Comparison of ENCODE assay signal across 9 cellular contexts in the genomic region with DNA sequence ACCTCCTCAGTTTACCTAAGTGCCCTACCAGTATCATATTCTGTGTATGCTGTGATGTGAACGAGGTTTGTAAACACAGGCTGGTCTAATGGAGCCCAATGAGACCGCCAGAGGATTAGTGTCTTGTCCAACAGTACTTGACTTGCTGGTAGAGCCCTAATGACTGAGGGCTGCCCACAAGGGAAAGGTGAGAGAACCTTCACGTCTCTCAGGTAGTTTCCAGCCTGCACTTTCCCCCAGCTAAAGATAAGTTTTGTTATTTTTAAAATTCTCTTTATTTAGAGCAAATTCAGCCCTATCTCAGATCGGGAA. TPM values are rescaled to one million over a fixed set of nuclear protein-coding genes. Genes with fewer than 3 reads are reported as not detected.
A peak's percentile ranks its signal among the peaks of the same experiment; 100 is the strongest.
DNase-seq lines count a peak whose midpoint lies in the region; ATAC-seq, FAIRE-seq and TF ChIP-seq lines count a peak whose summit lies in the region.
"Had no signal": no experiment of that assay in that cellular context is flagged by ENCODE, and none has a peak within 500 bp of the region (broad histone marks: within the 10 kb centered on the region; RNA-seq: fewer than 3 reads in every experiment).

No MANE protein-coding gene starts in this region.

- peak; percentile 32 for ATAC-seq in HG03439 (IDR thresholded peaks at IDR 0.05; ENCODE audit: unreplicated experiment)

- H3K4me1 ChIP-seq in thymus (ENCODE audit: control insufficient read depth, insufficient read depth, low read length), result peaks cover 18% of the 10 kb centered on the region

- H3K9me3 ChIP-seq in thymus (ENCODE audit: control insufficient read depth), result no peaks in the 10 kb centered on the region

- no peaks in the 10 kb centered on the region for H3K9me3 Mint-ChIP-seq in activated naive CD4-positive, alpha-beta T cell treated with anti-CD3 and anti-CD28 coated beads, Interleukin-2, amount 50 U/mL, for 24 hours

- DNase-seq in activated naive CD4-positive, alpha-beta T cell treated with anti-CD3 and anti-CD28 coated beads, Interleukin-2, amount 50 U/mL, for 16 hours, result no peak
- no peak for DNase-seq in GM12891 (ENCODE audit: insufficient read length, low spot score)
- DNase-seq in mesenteric fat pad (ENCODE audit: low spot score), result no peak

- WGBS in thymus, result 6% methylated on average over 4 of the region's 4 CpGs

- H3K27ac ChIP-seq in angular gyrus (ENCODE audit: low read depth, low read length) (peak overlapping the region; percentile 89), layer of hippocampus (ENCODE audit: low read depth, low read length) (peak overlapping the region; percentile 91), thymus (ENCODE audit: low read depth) (peak overlapping the region; percentile 90)

- peaks cover 7% of the 10 kb centered on the region for H3K36me3 Mint-ChIP-seq in activated naive CD4-positive, alpha-beta T cell treated with anti-CD3 and anti-CD28 coated beads, Interleukin-2, amount 50 U/mL, for 24 hours

- H3K27ac Mint-ChIP-seq in activated naive CD4-positive, alpha-beta T cell treated with anti-CD3 and anti-CD28 coated beads, Interleukin-2, amount 50 U/mL, for 24 hours, result peak overlapping the region; percentile 99

- no peaks in the 10 kb centered on the region for H3K27me3 Mint-ChIP-seq in activated naive CD4-positive, alpha-beta T cell treated with anti-CD3 and anti-CD28 coated beads, Interleukin-2, amount 50 U/mL, for 24 hours

- no peak for TF ChIP-seq POLR2A in GM12891 (IDR thresholded peaks at IDR 0.05; ENCODE audit: low read depth, low read length)

- peak overlapping the region; percentile 94 for H3K4me3 Mint-ChIP-seq in activated naive CD4-positive, alpha-beta T cell treated with anti-CD3 and anti-CD28 coated beads, Interleukin-2, amount 50 U/mL, for 24 hours

- peak overlapping the region; percentile 78 for H3K4me3 ChIP-seq in thymus (ENCODE audit: low read length)

- no peaks in the 10 kb centered on the region for H3K36me3 ChIP-seq in thymus (ENCODE audit: control insufficient read depth, insufficient read depth)

- no peak for FAIRE-seq in GM12891 (lab: Jason Lieb, UNC)
- FAIRE-seq: islet of Langerhans had no signal

- peaks cover 33% of the 10 kb centered on the region for H3K4me1 Mint-ChIP-seq in activated naive CD4-positive, alpha-beta T cell treated with anti-CD3 and anti-CD28 coated beads, Interleukin-2, amount 50 U/mL, for 24 hours

- H3K27me3 ChIP-seq in layer of hippocampus (ENCODE audit: control insufficient read depth, insufficient read depth, low read length), result no peaks in the 10 kb centered on the region
- no peaks in the 10 kb centered on the region for H3K27me3 ChIP-seq in thymus (ENCODE audit: control insufficient read depth, insufficient read depth)

TF ChIP-seq in GM12891, 5 proteins besides CTCF, POLR2A, EP300 and RAD21:
- TF ChIP-seq PAX5 (IDR thresholded peaks at IDR 0.05; ENCODE audit: insufficient read depth, low read length, severe bottlenecking) (no peak), TAF1 (IDR thresholded peaks at IDR 0.05; ENCODE audit: low read depth, low read length) (no peak), POLR2AphosphoS5 (IDR thresholded peaks at IDR 0.05; ENCODE audit: low read depth, low read length) (no peak), SPI1 (IDR thresholded peaks at IDR 0.05; ENCODE audit: low read depth, low read length) (no peak), POU2F2 (IDR thresholded peaks at IDR 0.05; ENCODE audit: low read depth, low read length) (no peak)
TF ChIP-seq in GM12891: peak in this region for 0.

RNA-seq across cellular contexts. Expression of a gene that starts 0.5 kb away (rescaled TPM):
- 52.0 TPM for polyA plus RNA-seq in thymus
- polyA plus RNA-seq in GM12891 (2012; ENCODE audit: low read depth, missing spikeins), result 23.8 TPM
- 32.2 TPM for total RNA-seq in mesenteric fat pad
